ENCODE assay signal across 1 cellular context in the genomic region with DNA sequence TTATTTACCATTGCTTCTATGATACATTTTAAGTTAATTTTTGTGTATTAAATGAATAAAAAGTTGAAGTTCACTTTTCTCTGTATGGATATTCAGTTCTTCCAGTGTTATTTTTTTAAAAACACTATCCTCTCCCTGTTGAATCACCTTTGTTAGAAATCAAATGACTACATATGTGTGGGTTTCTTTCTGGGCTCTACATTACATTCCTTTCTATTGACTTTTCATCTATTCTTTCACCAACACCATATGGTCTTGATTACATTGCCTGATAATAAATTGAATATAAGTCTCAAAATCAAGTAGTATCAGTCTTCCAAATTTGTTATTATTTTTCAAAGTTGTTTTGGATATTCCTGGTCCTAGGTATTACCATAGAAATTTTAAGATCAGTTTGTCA.
TF ChIP-seq lines count a peak whose summit lies in the region.

No MANE protein-coding gene starts in this region.

TF ChIP-seq in SK-N-SH treated with all-trans-retinoic acid at 6 μM for 48 hours, 23 proteins besides CTCF, POLR2A, EP300 and RAD21 (continued from another document):
- TF ChIP-seq, protein P1, sequence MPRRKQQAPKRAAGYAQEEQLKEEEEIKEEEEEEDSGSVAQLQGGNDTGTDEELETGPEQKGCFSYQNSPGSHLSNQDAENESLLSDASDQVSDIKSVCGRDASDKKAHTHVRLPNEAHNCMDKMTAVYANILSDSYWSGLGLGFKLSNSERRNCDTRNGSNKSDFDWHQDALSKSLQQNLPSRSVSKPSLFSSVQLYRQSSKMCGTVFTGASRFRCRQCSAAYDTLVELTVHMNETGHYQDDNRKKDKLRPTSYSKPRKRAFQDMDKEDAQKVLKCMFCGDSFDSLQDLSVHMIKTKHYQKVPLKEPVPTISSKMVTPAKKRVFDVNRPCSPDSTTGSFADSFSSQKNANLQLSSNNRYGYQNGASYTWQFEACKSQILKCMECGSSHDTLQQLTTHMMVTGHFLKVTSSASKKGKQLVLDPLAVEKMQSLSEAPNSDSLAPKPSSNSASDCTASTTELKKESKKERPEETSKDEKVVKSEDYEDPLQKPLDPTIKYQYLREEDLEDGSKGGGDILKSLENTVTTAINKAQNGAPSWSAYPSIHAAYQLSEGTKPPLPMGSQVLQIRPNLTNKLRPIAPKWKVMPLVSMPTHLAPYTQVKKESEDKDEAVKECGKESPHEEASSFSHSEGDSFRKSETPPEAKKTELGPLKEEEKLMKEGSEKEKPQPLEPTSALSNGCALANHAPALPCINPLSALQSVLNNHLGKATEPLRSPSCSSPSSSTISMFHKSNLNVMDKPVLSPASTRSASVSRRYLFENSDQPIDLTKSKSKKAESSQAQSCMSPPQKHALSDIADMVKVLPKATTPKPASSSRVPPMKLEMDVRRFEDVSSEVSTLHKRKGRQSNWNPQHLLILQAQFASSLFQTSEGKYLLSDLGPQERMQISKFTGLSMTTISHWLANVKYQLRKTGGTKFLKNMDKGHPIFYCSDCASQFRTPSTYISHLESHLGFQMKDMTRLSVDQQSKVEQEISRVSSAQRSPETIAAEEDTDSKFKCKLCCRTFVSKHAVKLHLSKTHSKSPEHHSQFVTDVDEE (CRISPR knock-in tag; IDR thresholded peaks at IDR 0.05) = no peak
- TF ChIP-seq ESRRG (CRISPR knock-in tag; IDR thresholded peaks at IDR 0.05) = no peak
- TF ChIP-seq, protein P2, sequence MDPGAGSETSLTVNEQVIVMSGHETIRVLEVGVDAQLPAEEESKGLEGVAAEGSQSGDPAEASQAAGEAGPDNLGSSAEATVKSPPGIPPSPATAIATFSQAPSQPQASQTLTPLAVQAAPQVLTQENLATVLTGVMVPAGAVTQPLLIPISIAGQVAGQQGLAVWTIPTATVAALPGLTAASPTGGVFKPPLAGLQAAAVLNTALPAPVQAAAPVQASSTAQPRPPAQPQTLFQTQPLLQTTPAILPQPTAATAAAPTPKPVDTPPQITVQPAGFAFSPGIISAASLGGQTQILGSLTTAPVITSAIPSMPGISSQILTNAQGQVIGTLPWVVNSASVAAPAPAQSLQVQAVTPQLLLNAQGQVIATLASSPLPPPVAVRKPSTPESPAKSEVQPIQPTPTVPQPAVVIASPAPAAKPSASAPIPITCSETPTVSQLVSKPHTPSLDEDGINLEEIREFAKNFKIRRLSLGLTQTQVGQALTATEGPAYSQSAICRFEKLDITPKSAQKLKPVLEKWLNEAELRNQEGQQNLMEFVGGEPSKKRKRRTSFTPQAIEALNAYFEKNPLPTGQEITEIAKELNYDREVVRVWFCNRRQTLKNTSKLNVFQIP (CRISPR knock-in tag; IDR thresholded peaks at IDR 0.05; ENCODE audit: borderline replicate concordance, low read depth) = no peak
- TF ChIP-seq, protein P3, sequence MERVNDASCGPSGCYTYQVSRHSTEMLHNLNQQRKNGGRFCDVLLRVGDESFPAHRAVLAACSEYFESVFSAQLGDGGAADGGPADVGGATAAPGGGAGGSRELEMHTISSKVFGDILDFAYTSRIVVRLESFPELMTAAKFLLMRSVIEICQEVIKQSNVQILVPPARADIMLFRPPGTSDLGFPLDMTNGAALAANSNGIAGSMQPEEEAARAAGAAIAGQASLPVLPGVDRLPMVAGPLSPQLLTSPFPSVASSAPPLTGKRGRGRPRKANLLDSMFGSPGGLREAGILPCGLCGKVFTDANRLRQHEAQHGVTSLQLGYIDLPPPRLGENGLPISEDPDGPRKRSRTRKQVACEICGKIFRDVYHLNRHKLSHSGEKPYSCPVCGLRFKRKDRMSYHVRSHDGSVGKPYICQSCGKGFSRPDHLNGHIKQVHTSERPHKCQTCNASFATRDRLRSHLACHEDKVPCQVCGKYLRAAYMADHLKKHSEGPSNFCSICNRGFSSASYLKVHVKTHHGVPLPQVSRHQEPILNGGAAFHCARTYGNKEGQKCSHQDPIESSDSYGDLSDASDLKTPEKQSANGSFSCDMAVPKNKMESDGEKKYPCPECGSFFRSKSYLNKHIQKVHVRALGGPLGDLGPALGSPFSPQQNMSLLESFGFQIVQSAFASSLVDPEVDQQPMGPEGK (CRISPR knock-in tag; IDR thresholded peaks at IDR 0.05; ENCODE audit: borderline replicate concordance) = no peak
- no peak for TF ChIP-seq GLIS3 (CRISPR knock-in tag; IDR thresholded peaks at IDR 0.05)
- TF ChIP-seq ZC3H10 (CRISPR knock-in tag; IDR thresholded peaks at IDR 0.05) = no peak
- no peak for TF ChIP-seq CSDC2 (CRISPR knock-in tag; IDR thresholded peaks at IDR 0.05)
- no peak for TF ChIP-seq ISL1 (CRISPR knock-in tag; IDR thresholded peaks at IDR 0.05)
- no peak for TF ChIP-seq BACH2 (CRISPR knock-in tag; IDR thresholded peaks at IDR 0.05; ENCODE audit: borderline replicate concordance)
- TF ChIP-seq, protein P4, sequence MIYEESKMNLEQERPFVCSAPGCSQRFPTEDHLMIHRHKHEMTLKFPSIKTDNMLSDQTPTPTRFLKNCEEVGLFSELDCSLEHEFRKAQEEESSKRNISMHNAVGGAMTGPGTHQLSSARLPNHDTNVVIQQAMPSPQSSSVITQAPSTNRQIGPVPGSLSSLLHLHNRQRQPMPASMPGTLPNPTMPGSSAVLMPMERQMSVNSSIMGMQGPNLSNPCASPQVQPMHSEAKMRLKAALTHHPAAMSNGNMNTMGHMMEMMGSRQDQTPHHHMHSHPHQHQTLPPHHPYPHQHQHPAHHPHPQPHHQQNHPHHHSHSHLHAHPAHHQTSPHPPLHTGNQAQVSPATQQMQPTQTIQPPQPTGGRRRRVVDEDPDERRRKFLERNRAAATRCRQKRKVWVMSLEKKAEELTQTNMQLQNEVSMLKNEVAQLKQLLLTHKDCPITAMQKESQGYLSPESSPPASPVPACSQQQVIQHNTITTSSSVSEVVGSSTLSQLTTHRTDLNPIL (CRISPR knock-in tag; IDR thresholded peaks at IDR 0.05; ENCODE audit: low read depth) = no peak
- no peak for TF ChIP-seq TCF4 (CRISPR knock-in tag; IDR thresholded peaks at IDR 0.05; ENCODE audit: borderline replicate concordance)
- no peak for TF ChIP-seq ZFP3 (CRISPR knock-in tag; IDR thresholded peaks at IDR 0.05)
- no peak for TF ChIP-seq ZFP30 (CRISPR knock-in tag; IDR thresholded peaks at IDR 0.05)
- no peak for TF ChIP-seq ZNF70 (CRISPR knock-in tag; IDR thresholded peaks at IDR 0.05)
